ENCODE assay signal across 8 cellular contexts in genomic region chr1:157948547-157949152, GRCh38. TPM values are rescaled to one million over a fixed set of nuclear protein-coding genes. Genes with fewer than 3 reads are reported as not detected.
DNase-seq lines count a peak whose midpoint lies in the region; ATAC-seq and TF ChIP-seq lines count a peak whose summit lies in the region.

No MANE protein-coding gene starts in this region.

- no peak overlapping the region for H2AFZ ChIP-seq in HCT116 (ENCODE audit: low read depth, low read length, poor library complexity, severe bottlenecking)
- no peak overlapping the region for H2AFZ ChIP-seq in SU-DHL-6 (ENCODE audit: low read depth, low read length, severe bottlenecking)

- H3K9me3 Mint-ChIP-seq in CD4-positive, alpha-beta memory T cell, result no peaks in the 10 kb centered on the region

- H3K36me3 ChIP-seq in HCT116 (ENCODE audit: control insufficient read depth in 1 of 2, insufficient read depth in 2 of 2, low read length in 2 of 2), result no peaks in the 10 kb centered on the region
- H3K36me3 ChIP-seq in SU-DHL-6 (ENCODE audit: low read length), result no peaks in the 10 kb centered on the region
- H3K36me3 ChIP-seq in CD4-positive, alpha-beta memory T cell (ENCODE audit: insufficient read depth, low read length), result no peaks in the 10 kb centered on the region

- peaks cover 11 to 29% of the 10 kb centered on the region in 2 donors for H3K27me3 Mint-ChIP-seq in CD4-positive, alpha-beta memory T cell

- no peak overlapping the region for H3K27ac Mint-ChIP-seq in CD4-positive, alpha-beta memory T cell

- H4K20me1 ChIP-seq in HCT116 (ENCODE audit: insufficient read depth) (no peaks in the 10 kb centered on the region), SU-DHL-6 (ENCODE audit: low read depth, low read length) (no peaks in the 10 kb centered on the region)

- H3K4me2 ChIP-seq in HCT116 (ENCODE audit: low read length), result no peak overlapping the region
- H3K4me2 ChIP-seq in SU-DHL-6 (ENCODE audit: low read depth, low read length, poor library complexity, severe bottlenecking), result no peak overlapping the region

- TF ChIP-seq RAD21 in HCT116 (IDR thresholded peaks at IDR 0.05; ENCODE audit: low read depth), result peak; percentile 86

- BruUV-seq in HCT116 (replicated peaks; lab: Mats Ljungman, UMichigan), result no TSS peak

- no peaks in the 10 kb centered on the region for H3K79me2 ChIP-seq in HCT116 (ENCODE audit: insufficient read depth, low read length)
- no peaks in the 10 kb centered on the region for H3K79me2 ChIP-seq in SU-DHL-6 (ENCODE audit: insufficient read depth, low read length)

- no peak for TF ChIP-seq POLR2A in HCT116 (IDR thresholded peaks at IDR 0.05; ENCODE audit: borderline replicate concordance, extremely low read depth, insufficient read depth, insufficient read length)

- H3K4me3 ChIP-seq in HCT116 (replicated peaks in 1 of 2; ENCODE audit: low read depth in 1 of 2, low read length in 2 of 2) (no peak overlapping the region), SU-DHL-6 (ENCODE audit: insufficient read depth, low read length, poor library complexity, severe bottlenecking) (no peak overlapping the region)
- no peak overlapping the region for H3K4me3 ChIP-seq in CD4-positive, alpha-beta memory T cell (ENCODE audit: low read length in 2 of 2)

- H3K4me3 Mint-ChIP-seq in CD4-positive, alpha-beta memory T cell, result no peak overlapping the region

- CTCF ChIA-PET in HCT116 (lab: Charles Lee), result interaction anchor here (0.6 to 1.9 kb wide), 11 partner anchors 9 to 369 kb away, joined by 3 to 16 read pairs (median 3); no protein-coding TSS in a partner anchor
- CTCF ChIA-PET in CD4-positive, alpha-beta memory T cell (lab: Charles Lee; ENCODE audit: partially characterized antibody), result no interaction called here

- RAD21 ChIA-PET in HCT116 (lab: Charles Lee; ENCODE audit: low non-redundant PET in 1 of 2, low total read pairs in 2 of 2, uncharacterized antibody in 2 of 2, unreplicated experiment in 2 of 2), result interaction anchor here (0.6 to 0.7 kb wide), 3 partner anchors 69 to 73 kb away, joined by 3 to 5 read pairs (median 3); no protein-coding TSS in a partner anchor

- no peaks in the 10 kb centered on the region for H3K4me1 ChIP-seq in HCT116 (ENCODE audit: control insufficient read depth in 1 of 2, insufficient read depth in 2 of 2, low read length in 2 of 2)
- no peaks in the 10 kb centered on the region for H3K4me1 ChIP-seq in CD4-positive, alpha-beta memory T cell (ENCODE audit: insufficient read depth, low read length)

- DNase-seq in AG09319 (ENCODE audit: extremely low read depth, low read depth) (no peak), HCT116 (ENCODE audit: low read depth, low spot score) (peak; percentile 43), left cardiac atrium (no peak), superior temporal gyrus (ENCODE audit: extremely low spot score) (peak; percentile 53)
- no peak for DNase-seq in CD4-positive, alpha-beta memory T cell

- no peaks in the 10 kb centered on the region for H3K9me3 ChIP-seq in HCT116 (ENCODE audit: control insufficient read depth in 1 of 2, insufficient read depth in 1 of 2, low read depth in 1 of 2, low read length in 2 of 2)
- no peaks in the 10 kb centered on the region for H3K9me3 ChIP-seq in SU-DHL-6 (ENCODE audit: insufficient read depth, low read length)
- H3K9me3 ChIP-seq in CD4-positive, alpha-beta memory T cell (ENCODE audit: control insufficient read depth in 1 of 2, low read length in 2 of 2), result no peaks in the 10 kb centered on the region

- H3K27me3 ChIP-seq in HCT116 (ENCODE audit: insufficient read depth, low read length) (peaks cover 48% of the 10 kb centered on the region), SU-DHL-6 (ENCODE audit: low read length) (no peaks in the 10 kb centered on the region)
- H3K27me3 ChIP-seq in CD4-positive, alpha-beta memory T cell (ENCODE audit: insufficient read depth, low read length), result no peaks in the 10 kb centered on the region

- H3K9ac ChIP-seq in HCT116 (ENCODE audit: low read length), result no peak overlapping the region
- no peak overlapping the region for H3K9ac ChIP-seq in SU-DHL-6 (ENCODE audit: low read length)

- H3K36me3 Mint-ChIP-seq in CD4-positive, alpha-beta memory T cell, result no peaks in the 10 kb centered on the region

- H3F3A ChIP-seq in SU-DHL-6 (ENCODE audit: insufficient read depth), result no peaks in the 10 kb centered on the region

- no peak overlapping the region for H3K27ac ChIP-seq in HCT116 (ENCODE audit: low read depth, low read length)
- H3K27ac ChIP-seq in SU-DHL-6 (ENCODE audit: low read depth, low read length), result no peak overlapping the region
- no peak overlapping the region for H3K27ac ChIP-seq in CD4-positive, alpha-beta memory T cell (ENCODE audit: low read depth, low read length)

- H3K9me2 ChIP-seq in HCT116 (ENCODE audit: insufficient read depth) (no peaks in the 10 kb centered on the region), SU-DHL-6 (replicated peaks; ENCODE audit: insufficient read depth, low read length) (no peaks in the 10 kb centered on the region)

- TF ChIP-seq CTCF in AG09319 (IDR thresholded peaks at IDR 0.05; ENCODE audit: low read depth, low read length) (peak; percentile 31), HCT116 (IDR thresholded peaks at IDR 0.05 in 2 of 3, conservative IDR thresholded peaks at IDR 0.05 in 1 of 3; ENCODE audit: borderline replicate concordance in 1 of 3, insufficient read depth in 1 of 3, low read depth in 2 of 3, low read length in 2 of 3) (peak; percentile 60 to 69 (median 67); a peak in 5 of 6 replicates), SU-DHL-6 (IDR thresholded peaks at IDR 0.05; ENCODE audit: insufficient read depth, low read length, poor library complexity, severe bottlenecking) (peak; percentile 46)

- intact Hi-C loops in HCT116 (cut with micrococcal nuclease) (loop anchor here (1.0 to 10.0 kb wide), 5 partner anchors 70 to 572 kb away; no protein-coding TSS in a partner anchor), left cardiac atrium (cut with DNase I) (loop anchor here (2.0 to 5.0 kb wide), 3 partner anchors 66 to 366 kb away; no protein-coding TSS in a partner anchor)
- intact Hi-C loops in CD4-positive, alpha-beta memory T cell (cut with micrococcal nuclease), result no loop called here

- POLR2A ChIA-PET in HCT116 (lab: Charles Lee), result no interaction called here
- POLR2A ChIA-PET in CD4-positive, alpha-beta memory T cell (lab: Charles Lee; ENCODE audit: partially characterized antibody), result no interaction called here

- H3K4me1 Mint-ChIP-seq in CD4-positive, alpha-beta memory T cell, result no peaks in the 10 kb centered on the region

- ATAC-seq in HCT116 (peak; percentile 96), left cardiac atrium (peak; percentile 70 to 76), HG02610 (IDR thresholded peaks at IDR 0.05; ENCODE audit: unreplicated experiment) (no peak), GM21576 (IDR thresholded peaks at IDR 0.05; ENCODE audit: unreplicated experiment) (no peak)

TF ChIP-seq in HCT116, 20 proteins besides CTCF, POLR2A, EP300 and RAD21:
- TF ChIP-seq POLR2AphosphoS5 (IDR thresholded peaks at IDR 0.05; ENCODE audit: low read depth, low read length) (no peak), EZH2 (IDR thresholded peaks at IDR 0.05) (no peak), ZFX (IDR thresholded peaks at IDR 0.05) (no peak), CBX3 (IDR thresholded peaks at IDR 0.05; ENCODE audit: low read depth) (no peak), SIN3A (IDR thresholded peaks at IDR 0.05; ENCODE audit: low read depth) (no peak), ZNF274 (IDR thresholded peaks at IDR 0.05; ENCODE audit: low read depth, low read length) (no peak), YY1 (IDR thresholded peaks at IDR 0.05; ENCODE audit: extremely low read depth, insufficient replicate concordance, low read depth, low read length) (no peak), SP1 (IDR thresholded peaks at IDR 0.05; ENCODE audit: low read depth) (no peak), CEBPB (IDR thresholded peaks at IDR 0.05; ENCODE audit: low read depth) (no peak), JUND (IDR thresholded peaks at IDR 0.05) (no peak), SRF (IDR thresholded peaks at IDR 0.05; ENCODE audit: low read depth) (no peak), FOSL1 (IDR thresholded peaks at IDR 0.05; ENCODE audit: low read depth) (no peak), REST (IDR thresholded peaks at IDR 0.05; ENCODE audit: low read depth) (no peak), TCF7L2 (IDR thresholded peaks at IDR 0.05; ENCODE audit: borderline replicate concordance, extremely low read depth, insufficient read depth, insufficient read length) (no peak), ATF3 (IDR thresholded peaks at IDR 0.05) (no peak), EGR1 (IDR thresholded peaks at IDR 0.05; ENCODE audit: low read depth) (no peak), ELF1 (IDR thresholded peaks at IDR 0.05; ENCODE audit: borderline replicate concordance, low read depth) (no peak)

RNA-seq across cellular contexts. Expression of gene KIRREL1, which starts 44.8 kb away (rescaled TPM):
- total RNA-seq in HCT116 (2021; ENCODE audit: unreplicated experiment) (20.0 TPM), left cardiac atrium (10 to 100 TPM; 19.7 to 21.2 TPM)
- 12.6 and 14.3 TPM in 2 replicates for polyA plus RNA-seq in HCT116 (2012)
- total RNA-seq in CD4-positive, alpha-beta memory T cell, result not detected
- polyA plus RNA-seq in CD4-positive, alpha-beta memory T cell, result not detected

Comparison
In these comparisons a context has a peak if more than half of its experiments do, and no peak if none do; other contexts are left out.
1. DNase-seq: peak in HCT116 (single experiment) and superior temporal gyrus (single experiment); none in AG09319 (single experiment), left cardiac atrium (single experiment) and CD4-positive, alpha-beta memory T cell (0 of 5).
2. ATAC-seq: peak in HCT116 (single experiment) and left cardiac atrium (2 of 2); none in HG02610 (single experiment) and GM21576 (single experiment).
3. RNA of gene KIRREL1, which starts 44.8 kb away (total RNA-seq): 19.7 to 21.2 TPM in left cardiac atrium and 20.0 TPM in HCT116 (single experiment); not detected in CD4-positive, alpha-beta memory T cell; every median in the first group is over 10 times any median in the second.
4. Peak in every context shown above with its lines, with median percentiles within 50 percentile points of each other: CTCF ChIP-seq.